In genomic region chr6:46128476-46128875, GRCh38 we compare ENCODE assay signal across 9 cellular contexts. TPM values are rescaled to one million over a fixed set of nuclear protein-coding genes. Genes with fewer than 3 reads are reported as not detected.
DNase-seq lines count a peak whose midpoint lies in the region; ATAC-seq and TF ChIP-seq lines count a peak whose summit lies in the region.
"Had no signal": no experiment of that assay in that cellular context is flagged by ENCODE, and none has a peak within 500 bp of the region (broad histone marks: within the 10 kb centered on the region; RNA-seq: fewer than 3 reads in every experiment).

No MANE protein-coding gene starts in this region.

- peaks cover 35% of the 10 kb centered on the region for H3K4me1 Mint-ChIP-seq in activated T-cell treated with anti-CD3 and anti-CD28 coated beads, Interleukin-2, amount 50 U/mL, for 24 hours (ENCODE audit: low read depth)
- H3K4me1 Mint-ChIP-seq in T-helper 17 cell (peaks cover 29% of the 10 kb centered on the region), HFFc6 (ENCODE audit: low read depth) (no peaks in the 10 kb centered on the region)

- H3K36me3 Mint-ChIP-seq in activated T-cell treated with anti-CD3 and anti-CD28 coated beads, Interleukin-2, amount 50 U/mL, for 24 hours (ENCODE audit: low read depth), result peaks cover 8% of the 10 kb centered on the region
- no peaks in the 10 kb centered on the region for H3K36me3 Mint-ChIP-seq in T-helper 17 cell (ENCODE audit: low read depth)
- no peaks in the 10 kb centered on the region for H3K36me3 Mint-ChIP-seq in HFFc6 (ENCODE audit: low read depth)

- in situ Hi-C loops in gastrocnemius medialis (cut with MboI; ENCODE audit: low sequenced_read_pairs in 4 of 4), result no loop called here

- intact Hi-C loops in gastrocnemius medialis (cut with DNase I; ENCODE audit: low total_unique reads), result loop anchor here (2.0 to 5.0 kb wide), 4 partner anchors 24 to 76 kb away; partner anchors contain the start of gene ENPP5

- H3K27me3 Mint-ChIP-seq in activated T-cell treated with anti-CD3 and anti-CD28 coated beads, Interleukin-2, amount 50 U/mL, for 24 hours, result no peaks in the 10 kb centered on the region
- H3K27me3 Mint-ChIP-seq in T-helper 17 cell (no peaks in the 10 kb centered on the region), HFFc6 (ENCODE audit: insufficient read depth) (no peaks in the 10 kb centered on the region; the same call in 1 of the 2 replicates)

- no peak for TF ChIP-seq POLR2A in gastrocnemius medialis (IDR thresholded peaks at IDR 0.05)

- H3K4me1 ChIP-seq in gastrocnemius medialis, result peaks cover 24 to 25% of the 10 kb centered on the region in 2 donors

- TF ChIP-seq CTCF in gastrocnemius medialis (IDR thresholded peaks at IDR 0.05 in 4 of 5, conservative IDR thresholded peaks at IDR 0.05 in 1 of 5) (no peak), HFFc6 (IDR thresholded peaks at IDR 0.05) (no peak)

- H3K4me3 Mint-ChIP-seq in activated T-cell treated with anti-CD3 and anti-CD28 coated beads, Interleukin-2, amount 50 U/mL, for 24 hours, result peak overlapping the region; percentile 96
- H3K4me3 Mint-ChIP-seq in T-helper 17 cell, result peak overlapping the region; percentile 57
- no peak overlapping the region for H3K4me3 Mint-ChIP-seq in HFFc6

- H3K27me3 ChIP-seq in gastrocnemius medialis, result no peaks in the 10 kb centered on the region

- no peaks in the 10 kb centered on the region for H3K9me3 Mint-ChIP-seq in activated T-cell treated with anti-CD3 and anti-CD28 coated beads, Interleukin-2, amount 50 U/mL, for 24 hours
- no peaks in the 10 kb centered on the region; the same call in 1 of the 2 replicates for H3K9me3 Mint-ChIP-seq in HFFc6

- H3K27ac Mint-ChIP-seq in activated T-cell treated with anti-CD3 and anti-CD28 coated beads, Interleukin-2, amount 50 U/mL, for 24 hours, result peak overlapping the region; percentile 4
- H3K27ac Mint-ChIP-seq in T-helper 17 cell (no peak overlapping the region), HFFc6 (no peak overlapping the region)

- H3K36me3 ChIP-seq in gastrocnemius medialis, result no peaks in the 10 kb centered on the region

- H3K4me3 ChIP-seq in gastrocnemius medialis, result peak overlapping the region; percentile 72 to 97 (median 88)

- peak overlapping the region; percentile 3 to 92 (median 90) for H3K27ac ChIP-seq in gastrocnemius medialis

- DNase-seq in activated T-cell treated with anti-CD3 and anti-CD28 coated beads, Interleukin-2, amount 50 U/mL, for 24 hours, result no peak
- no peak for DNase-seq in activated T-cell treated with anti-CD3 and anti-CD28 coated beads, Interleukin-2, amount 50 U/mL, for 48 hours
- no peak for DNase-seq in T-helper 17 cell
- no peak for DNase-seq in gastrocnemius medialis
- DNase-seq in kidney tubule cell (ENCODE audit: low spot score), result no peak
- DNase-seq in HFFc6, result no peak
- DNase-seq: kidney had no signal

- ATAC-seq in HG02610 (IDR thresholded peaks at IDR 0.05; ENCODE audit: unreplicated experiment) (peak; percentile 28), T-helper 17 cell (no peak), gastrocnemius medialis (no peak), GM21360 (IDR thresholded peaks at IDR 0.05; ENCODE audit: unreplicated experiment) (no peak)

- H3K9me3 ChIP-seq in T-helper 17 cell (ENCODE audit: control insufficient read depth, low read length, poor library complexity, severe bottlenecking) (no peaks in the 10 kb centered on the region), gastrocnemius medialis (no peaks in the 10 kb centered on the region)

RNA-seq across cellular contexts. Expression of gene ENPP4, which starts 1.3 kb away (rescaled TPM):
- 1 to 10 TPM; 2.9 to 4.6 TPM for total RNA-seq in T-helper 17 cell
- 10 to 100 TPM; 25.1 to 41.8 (median 33.1) TPM for total RNA-seq in gastrocnemius medialis
- total RNA-seq in HFFc6 (2021; fragmentation: NEBNext Ultra II Directional; extraction: Animal tissue kit (Norgen Biotek cat#: 25700)), result under 1 TPM in 1 of 6 experiments, not detected in 5; 0.05 TPM

RNA-seq across cellular contexts. Expression of gene ENPP5, which starts 42.3 kb away (rescaled TPM):
- total RNA-seq in T-helper 17 cell, result under 1 TPM; 0.16 to 0.52 TPM
- 10 to 100 TPM in 3 of 4 donors, 1 to 10 TPM in 1; 9.9 to 28.3 (median 19.2) TPM for total RNA-seq in gastrocnemius medialis
- total RNA-seq in HFFc6 (2021; fragmentation: NEBNext Ultra II Directional; extraction: Animal tissue kit (Norgen Biotek cat#: 25700)), result not detected

Comparison
In these comparisons a context has a peak if more than half of its experiments do, and no peak if none do; other contexts are left out.
1. RNA of gene ENPP4, which starts 1.3 kb away (total RNA-seq): 25.1 to 41.8 TPM in gastrocnemius medialis; 2.9 to 4.6 TPM in T-helper 17 cell and 0.05 TPM in HFFc6; every median in the first group is over 4 times any median in the second.
2. RNA of gene ENPP5, which starts 42.3 kb away (total RNA-seq): 9.9 to 28.3 TPM in gastrocnemius medialis; 0.16 to 0.52 TPM in T-helper 17 cell and not detected in HFFc6; every median in the first group is over 4 times any median in the second.